ENCODE assay signal across 12 cellular contexts in genomic region chr15:52163321-52164190, GRCh38. TPM values are rescaled to one million over a fixed set of nuclear protein-coding genes. Genes with fewer than 3 reads are reported as not detected.
DNase-seq lines count a peak whose midpoint lies in the region; ATAC-seq, FAIRE-seq and TF ChIP-seq lines count a peak whose summit lies in the region.
"Had no signal": no experiment of that assay in that cellular context is flagged by ENCODE, and none has a peak within 500 bp of the region (broad histone marks: within the 10 kb centered on the region; RNA-seq: fewer than 3 reads in every experiment).

No MANE protein-coding gene starts in this region.

- H3K23me2 ChIP-seq in H1 (ENCODE audit: low read depth, low read length) = no peaks in the 10 kb centered on the region

- TF ChIP-seq CTCF in cardiac muscle cell (IDR thresholded peaks at IDR 0.05; ENCODE audit: low read depth, low read length) = peak; percentile 39
- TF ChIP-seq CTCF in Panc1 (IDR thresholded peaks at IDR 0.05) = peak; percentile 19
- TF ChIP-seq CTCF in H1 (IDR thresholded peaks at IDR 0.05; ENCODE audit: control extremely low read depth in 1 of 3, insufficient read depth in 1 of 3, low read depth in 1 of 3, low read length in 3 of 3) = peak; percentile 69 to 77 (median 74)

- no peak for ATAC-seq in Right ventricle myocardium superior (ENCODE audit: poor library complexity)
- ATAC-seq in Panc1 = peak; percentile 65
- no peak for ATAC-seq in GM18502 (IDR thresholded peaks at IDR 0.05; ENCODE audit: poor library complexity, unreplicated experiment)
- no peak for ATAC-seq in GM18868 (IDR thresholded peaks at IDR 0.05; ENCODE audit: unreplicated experiment)

- no peak overlapping the region for H3K23ac ChIP-seq in H1 (ENCODE audit: insufficient read length)

- peak; percentile 57 to 67 for TF ChIP-seq RAD21 in H1 (IDR thresholded peaks at IDR 0.05 in 1 of 2, conservative IDR thresholded peaks at IDR 0.05 in 1 of 2; ENCODE audit: low read depth in 2 of 2, low read length in 2 of 2)

- H3K9me3 ChIP-seq in cardiac muscle cell (ENCODE audit: low read depth) (no peaks in the 10 kb centered on the region), Panc1 (ENCODE audit: control insufficient read depth, insufficient read depth, low read depth, low read length) (no peaks in the 10 kb centered on the region), H1 (ENCODE audit: insufficient read depth in 2 of 2, low read depth in 1 of 2, low read length in 1 of 2) (no peaks in the 10 kb centered on the region)
- H3K9me3 ChIP-seq: right lobe of liver had no signal

- H3K18ac ChIP-seq in H1 (ENCODE audit: extremely low read depth, low read length) = no peak overlapping the region

- no peak overlapping the region for H3K4ac ChIP-seq in H1 (replicated peaks; ENCODE audit: insufficient read length, low read depth, low read length)

- in situ Hi-C loops in Panc1 (cut with HindIII; ENCODE audit: low pct_unique_long_range_greater_than_20kb, low sequenced_read_pairs) = no loop called here

- TF ChIP-seq EP300 in H1 (IDR thresholded peaks at IDR 0.05; ENCODE audit: borderline replicate concordance in 1 of 2, low read depth in 2 of 2, low read length in 2 of 2) = no peak

- H3K79me2 ChIP-seq in H1 (ENCODE audit: control insufficient read depth in 1 of 2, insufficient read depth in 2 of 2, low read length in 2 of 2) = peaks cover 0 to 1% of the 10 kb centered on the region in 2 experiments; a peak in 2 of 4 replicates

- H3K36me3 ChIP-seq in cardiac muscle cell = no peaks in the 10 kb centered on the region
- no peaks in the 10 kb centered on the region for H3K36me3 ChIP-seq in Panc1 (ENCODE audit: control insufficient read depth, insufficient read depth, low read length)
- H3K36me3 ChIP-seq in H1 (ENCODE audit: control insufficient read depth in 2 of 4, insufficient read depth in 4 of 4, low read length in 3 of 4) = peaks cover 0 to 3% (median 0%) of the 10 kb centered on the region in 4 experiments; a peak in 3 of 8 replicates
- H3K36me3 ChIP-seq: right lobe of liver had no signal

- no peaks in the 10 kb centered on the region for H3K79me1 ChIP-seq in H1 (ENCODE audit: low read depth, low read length)

- H3K4me2 ChIP-seq in H1 (ENCODE audit: insufficient read depth in 1 of 2, low read depth in 2 of 2, low read length in 2 of 2) = no peak overlapping the region
- H3K4me2 ChIP-seq: KMS-11 had no signal

- H3K27ac ChIP-seq in cardiac muscle cell (no peak overlapping the region), Panc1 (ENCODE audit: low read length) (no peak overlapping the region), H1 (ENCODE audit: low read depth, low read length) (peak overlapping the region; percentile 29)
- H3K27ac ChIP-seq: KMS-11, right lobe of liver had no signal

- DNase-seq in cardiac muscle cell (ENCODE audit: low read depth in 1 of 2, low spot score in 1 of 2) = peak in 1 of 2 donors; percentile 44
- DNase-seq in Right ventricle myocardium superior = no peak
- no peak for DNase-seq in Panc1 (ENCODE audit: low read depth, low spot score)
- peak in 1 of 2 experiments; percentile 79 for DNase-seq in H1 (ENCODE audit: low read depth in 1 of 2, low spot score in 2 of 2)
- peak; percentile 40 for DNase-seq in stimulated activated CD8-positive, alpha-beta memory T cell treated with anti-CD3 and anti-CD28 coated beads, Interleukin-4, amount 100 ng/mL, for 48 hours
- DNase-seq in T-helper 2 cell = no peak
- DNase-seq: activated CD4-positive, alpha-beta memory T cell treated with anti-CD3 and anti-CD28 coated beads for 36 hours; right lobe of liver had no signal

- no peak overlapping the region for H2AFZ ChIP-seq in H1 (ENCODE audit: low read length)

- peaks cover 0 to 3% of the 10 kb centered on the region in 2 experiments for H4K20me1 ChIP-seq in H1 (replicated peaks in 1 of 2; ENCODE audit: control insufficient read depth in 1 of 2, insufficient read depth in 2 of 2, low read length in 2 of 2)

- no peak for TF ChIP-seq POLR2A in H1 (IDR thresholded peaks at IDR 0.05; ENCODE audit: control extremely low read depth in 1 of 2, low read depth in 2 of 2, low read length in 2 of 2)

- peak overlapping the region; percentile 63; the same call in 1 of the 2 replicates for H4K8ac ChIP-seq in H1 (ENCODE audit: extremely low read depth, insufficient read depth, low read length)

- H3K4me1 ChIP-seq in cardiac muscle cell (ENCODE audit: low read depth) (no peaks in the 10 kb centered on the region), Panc1 (ENCODE audit: control insufficient read depth, insufficient read depth, low read length) (no peaks in the 10 kb centered on the region), H1 (replicated peaks in 1 of 4; ENCODE audit: control insufficient read depth in 3 of 4, insufficient read depth in 4 of 4, low read length in 3 of 4) (no peaks in the 10 kb centered on the region; a peak in 2 of 7 replicates)

- H3K27me3 ChIP-seq in cardiac muscle cell = no peaks in the 10 kb centered on the region
- no peaks in the 10 kb centered on the region for H3K27me3 ChIP-seq in Panc1 (ENCODE audit: control insufficient read depth, insufficient read depth, low read length)
- H3K27me3 ChIP-seq in H1 (replicated peaks in 1 of 4; ENCODE audit: control insufficient read depth in 3 of 4, extremely low read depth in 1 of 4, insufficient read depth in 3 of 4, low read length in 3 of 4) = no peaks in the 10 kb centered on the region
- H3K27me3 ChIP-seq: right lobe of liver had no signal

- CTCF ChIA-PET in Panc1 (lab: Charles Lee) (no interaction called here), H1 (lab: Charles Lee; ENCODE audit: partially characterized antibody) (interaction anchor here (0.5 to 7.5 kb wide), 27 partner anchors 9 to 1033 kb away, joined by 3 to 95 read pairs (median 4); partner anchors contain the start of gene GNB5)

- no TSS peak for BruUV-seq in Panc1 (replicated peaks; lab: Mats Ljungman, UMichigan)

- no peak overlapping the region for H2BK15ac ChIP-seq in H1 (ENCODE audit: low read length)

- H2BK120ac ChIP-seq in H1 (replicated peaks; ENCODE audit: low read depth, low read length) = no peak overlapping the region

- H2BK5ac ChIP-seq in H1 (ENCODE audit: low read depth, low read length) = no peak overlapping the region

- H3K4me3 ChIP-seq in cardiac muscle cell (no peak overlapping the region), Panc1 (ENCODE audit: low read depth in 2 of 2, low read length in 2 of 2) (no peak overlapping the region), H1 (ENCODE audit: extremely low read depth in 1 of 4, insufficient read depth in 2 of 4, low read depth in 3 of 4, low read length in 4 of 4) (no peak overlapping the region)
- H3K4me3 ChIP-seq: right lobe of liver had no signal

- no peak overlapping the region for H3K14ac ChIP-seq in H1 (ENCODE audit: insufficient read length)

- no peak overlapping the region for H2BK12ac ChIP-seq in H1 (ENCODE audit: low read depth, low read length)

- POLR2A ChIA-PET in Panc1 (lab: Charles Lee) = no interaction called here
- POLR2A ChIA-PET in H1 (lab: Charles Lee; ENCODE audit: partially characterized antibody) = interaction anchor here (0.8 to 1.2 kb wide), 2 partner anchors 14 to 15 kb away, joined by 3 to 4 read pairs; no protein-coding TSS in a partner anchor

- no peak overlapping the region for H3K9ac ChIP-seq in H1 (replicated peaks in 1 of 4; ENCODE audit: extremely low read depth in 1 of 4, low read depth in 3 of 4, low read length in 3 of 4)
- H3K9ac ChIP-seq: KMS-11 had no signal

- no peak overlapping the region for H2BK20ac ChIP-seq in H1 (ENCODE audit: low read length)

- no peak overlapping the region for H4K91ac ChIP-seq in H1 (replicated peaks; ENCODE audit: insufficient read length, low read length)

- H2AK5ac ChIP-seq in H1 (ENCODE audit: low read depth, low read length) = no peak overlapping the region

- WGBS in H1 (ENCODE audit: extremely low coverage in 1 of 2, insufficient coverage in 1 of 2, insufficient read length in 1 of 2, insufficient replicate concordance in 2 of 2, low coverage in 1 of 2, low lambda C conversion rate in 2 of 2, missing lambda C conversion rate in 1 of 2), 2 experiments = 96% methylated on average over 19 of the region's 19 CpGs; no CpG with 5 or more reads in 1 of the 2 experiments

- H3K56ac ChIP-seq in H1 (replicated peaks; ENCODE audit: insufficient read length, low read depth, low read length) = no peak overlapping the region

- intact Hi-C loops in Right ventricle myocardium superior (cut with DNase I) (no loop called here), Panc1 (cut with micrococcal nuclease; ENCODE audit: unreplicated experiment) (no loop called here)

- no peak overlapping the region for H4K5ac ChIP-seq in H1 (ENCODE audit: insufficient read length, low read depth, low read length)

- FAIRE-seq in H1 (lab: Jason Lieb, UNC) = no peak
- FAIRE-seq: keratinocyte had no signal

TF ChIP-seq in H1, 55 proteins besides CTCF, POLR2A, EP300 and RAD21 (continues in another document):
- no peak for TF ChIP-seq CHD2 (IDR thresholded peaks at IDR 0.05; ENCODE audit: low read length)

RNA-seq across cellular contexts. Expression of gene GNB5, which starts 27.6 kb away (rescaled TPM):
- total RNA-seq in cardiac muscle cell (38.4 and 50.2 TPM in 2 replicates), Right ventricle myocardium superior (7.8 TPM), Panc1 (2021; ENCODE audit: unreplicated experiment) (58.7 TPM)
- polyA plus RNA-seq in cardiac muscle cell (31.2 and 36.7 TPM in 2 replicates), H1 (2011; rRNA removed) (21.7 and 25.2 TPM in 2 replicates)
- polyA plus RNA-seq in Panc1 (2012; ENCODE audit: insufficient read length) = 93.5 TPM
- total RNA-seq in H1 (2021; fragmentation: NEBNext Ultra II Directional; extraction: Animal tissue kit (Norgen Biotek cat#: 25700)) = 37.7 and 42.5 TPM in 2 replicates
- 36.8 TPM for polyA plus RNA-seq in H1 (2011; cell fraction: cytosol; rRNA removed)
- 25.2 TPM for polyA plus RNA-seq in H1 (2011; cell fraction: nucleus; rRNA removed)
- polyA plus RNA-seq in H1 (2012, experiment 1 of 2) = 32.7 to 36.7 TPM (median 36.1 TPM) in 4 replicates
- polyA plus RNA-seq in H1 (2012, experiment 2 of 2) = 20.8 TPM
- polyA plus RNA-seq in H1 (2013, experiment 1 of 2) = 17.1 TPM
- 16.3 TPM for polyA plus RNA-seq in H1 (2013, experiment 2 of 2)
- polyA minus RNA-seq in H1 (2011; rRNA and poly(A)+ RNA removed) = 36.8 and 39.2 TPM in 2 replicates
- polyA minus RNA-seq in H1 (2011; cell fraction: cytosol; rRNA and poly(A)+ RNA removed) = 33.0 TPM
- 34.9 TPM for polyA minus RNA-seq in H1 (2011; cell fraction: nucleus; rRNA and poly(A)+ RNA removed)

RNA-seq across cellular contexts. Expression of gene BCL2L10, which starts 51.0 kb away (rescaled TPM):
- total RNA-seq in cardiac muscle cell (0.36 TPM in 1 of 2 replicates, not detected in the other), Right ventricle myocardium superior (not detected), Panc1 (2021; ENCODE audit: unreplicated experiment) (0.54 TPM)
- polyA plus RNA-seq in cardiac muscle cell (not detected in 2 replicates), H1 (2011; rRNA removed) (0.62 and 1.3 TPM in 2 replicates)
- 0.23 TPM for polyA plus RNA-seq in Panc1 (2012; ENCODE audit: insufficient read length)
- 0.40 TPM in 1 of 2 replicates, not detected in the other for total RNA-seq in H1 (2021; fragmentation: NEBNext Ultra II Directional; extraction: Animal tissue kit (Norgen Biotek cat#: 25700))
- polyA plus RNA-seq in H1 (2011; cell fraction: cytosol; rRNA removed) = 0.87 TPM
- 0.54 TPM for polyA plus RNA-seq in H1 (2011; cell fraction: nucleus; rRNA removed)
- 0.24 to 0.42 TPM (median 0.34 TPM) in 3 of 4 replicates, not detected in the other for polyA plus RNA-seq in H1 (2012, experiment 1 of 2)
- polyA plus RNA-seq in H1 (2012, experiment 2 of 2) = 0.76 TPM
- 0.30 TPM for polyA plus RNA-seq in H1 (2013, experiment 1 of 2)
- 0.17 TPM for polyA plus RNA-seq in H1 (2013, experiment 2 of 2)
- not detected in 2 replicates for polyA minus RNA-seq in H1 (2011; rRNA and poly(A)+ RNA removed)
- polyA minus RNA-seq in H1 (2011; cell fraction: cytosol; rRNA and poly(A)+ RNA removed) = not detected
- polyA minus RNA-seq in H1 (2011; cell fraction: nucleus; rRNA and poly(A)+ RNA removed) = 0.90 TPM
- total RNA-seq: activated CD4-positive, alpha-beta memory T cell treated with anti-CD3 and anti-CD28 coated beads for 36 hours had no signal

Comparison
In these comparisons a context has a peak if more than half of its experiments do, and no peak if none do; other contexts are left out.
1. CTCF ChIP-seq: peak in every context shown above with its lines; median percentile 74 in H1; 39 in cardiac muscle cell; 19 in Panc1.